Comparison of ENCODE assay signal across 17 cellular contexts in the genomic region with DNA sequence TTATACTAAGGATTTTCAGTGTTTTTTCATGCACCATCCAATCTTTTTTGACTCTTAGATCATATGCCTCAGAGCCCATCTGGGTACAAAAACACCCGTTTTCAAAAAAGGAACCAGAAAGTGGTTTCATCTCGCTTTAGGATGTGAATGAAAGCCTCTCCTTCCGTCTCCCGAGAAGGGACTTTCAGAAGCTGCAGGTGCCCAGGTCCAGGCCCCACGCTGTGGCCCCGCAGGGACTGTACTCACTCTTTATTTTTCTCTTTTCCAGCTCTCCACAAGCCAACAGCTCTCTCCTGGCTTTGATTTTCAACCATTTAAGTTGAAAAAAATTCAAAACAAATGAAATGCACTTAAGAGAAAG.
DNase-seq lines count a peak whose midpoint lies in the region; ATAC-seq and TF ChIP-seq lines count a peak whose summit lies in the region.
"Had no signal": no experiment of that assay in that cellular context is flagged by ENCODE, and none has a peak within 500 bp of the region (broad histone marks: within the 10 kb centered on the region; RNA-seq: fewer than 3 reads in every experiment).

No MANE protein-coding gene starts in this region.

- H3K4me3 ChIP-seq in mucosa of descending colon = no peak overlapping the region
- H3K4me3 ChIP-seq: neural progenitor cell, smooth muscle cell had no signal

- H3K36me3 ChIP-seq in mucosa of descending colon (ENCODE audit: low read depth) = no peaks in the 10 kb centered on the region
- H3K36me3 ChIP-seq: neural progenitor cell had no signal

- no peaks in the 10 kb centered on the region for H3K9me3 Mint-ChIP-seq in T-cell
- H3K9me3 Mint-ChIP-seq: activated T-helper 1 cell treated with anti-CD3 and anti-CD28 coated beads, Interleukin-12 subunit alpha, Interleukin-12 subunit beta, Interleukin-2, Interleukin-4 antibody, amounts not matched to agents 30 ng/mL and 10 ng/mL and 1 ng/mL, durations not matched to agents 14 hours and 24 hours and 36 hours; CD8-positive, alpha-beta memory T cell had no signal

- DNase-seq in mucosa of descending colon (no peak), T-cell (no peak), NCI-H524 (lab: John Stamatoyannopoulos, UW) (no peak)
- DNase-seq in activated CD8-positive, alpha-beta memory T cell treated with anti-CD3 and anti-CD28 coated beads for 24 hours = no peak
- DNase-seq in stimulated activated naive CD4-positive, alpha-beta T cell (lab: John Stamatoyannopoulos, UW) = no peak
- DNase-seq: activated CD4-positive, alpha-beta T cell treated with anti-CD3 and anti-CD28 coated beads for 1 hour; CD8-positive, alpha-beta memory T cell; effector CD4-positive, alpha-beta T cell; glutamatergic neuron; Kasumi-1; SIG-M5 had no signal

- peak overlapping the region in 1 of 2 donors; percentile 36 for H3K27ac Mint-ChIP-seq in T-cell
- H3K27ac Mint-ChIP-seq: activated T-helper 1 cell treated with anti-CD3 and anti-CD28 coated beads, Interleukin-12 subunit alpha, Interleukin-12 subunit beta, Interleukin-2, Interleukin-4 antibody, amounts not matched to agents 30 ng/mL and 10 ng/mL and 1 ng/mL, durations not matched to agents 14 hours and 24 hours and 36 hours; CD8-positive, alpha-beta memory T cell; neural progenitor cell had no signal

- POLR2A ChIA-PET in T-cell (lab: Charles Lee) = no interaction called here

- no peaks in the 10 kb centered on the region for H3K4me1 ChIP-seq in mucosa of descending colon (ENCODE audit: low read depth)

- peak overlapping the region in 1 of 3 donors; percentile 28 for H3K4me3 Mint-ChIP-seq in T-cell
- H3K4me3 Mint-ChIP-seq: activated T-helper 1 cell treated with anti-CD3 and anti-CD28 coated beads, Interleukin-12 subunit alpha, Interleukin-12 subunit beta, Interleukin-2, Interleukin-4 antibody, amounts not matched to agents 30 ng/mL and 10 ng/mL and 1 ng/mL, durations not matched to agents 14 hours and 24 hours and 36 hours; CD8-positive, alpha-beta memory T cell; neural progenitor cell had no signal

- CTCF ChIA-PET in T-cell (lab: Charles Lee) = no interaction called here

- H3K9me3 ChIP-seq in mucosa of descending colon = no peaks in the 10 kb centered on the region

- H3K4me1 Mint-ChIP-seq in T-cell = peaks cover 0 to 3% (median 0%) of the 10 kb centered on the region in 3 donors
- H3K4me1 Mint-ChIP-seq: CD8-positive, alpha-beta memory T cell had no signal

- intact Hi-C loops in mucosa of descending colon (cut with DNase I, micrococcal nuclease) = no loop called here

- no peak for TF ChIP-seq CTCF in mucosa of descending colon (IDR thresholded peaks at IDR 0.05)

- ATAC-seq in GM18517 (IDR thresholded peaks at IDR 0.05; ENCODE audit: unreplicated experiment) = peak; percentile 48
- peak; percentile 40 for ATAC-seq in GM21619 (IDR thresholded peaks at IDR 0.05; ENCODE audit: unreplicated experiment)
- ATAC-seq in HG03432 (IDR thresholded peaks at IDR 0.05; ENCODE audit: unreplicated experiment) = peak; percentile 42
- ATAC-seq in mucosa of descending colon = peak; percentile 31
- ATAC-seq in T-cell (replicated peaks in 1 of 4) = no peak

- H3K36me3 Mint-ChIP-seq in T-cell = no peaks in the 10 kb centered on the region
- H3K36me3 Mint-ChIP-seq: CD8-positive, alpha-beta memory T cell had no signal

- H3K27me3 Mint-ChIP-seq in T-cell = peaks cover 7 to 18% of the 10 kb centered on the region in 2 donors

Comparison
In these comparisons a context has a peak if more than half of its experiments do, and no peak if none do; other contexts are left out.
1. ATAC-seq: peak in GM18517 (single experiment), GM21619 (single experiment), HG03432 (single experiment) and mucosa of descending colon (single experiment); none in T-cell (0 of 4).